In genomic region chr10:17143055-17143690, GRCh38 we compare ENCODE assay signal across 20 cellular contexts.
"Had no signal": no experiment of that assay in that cellular context is flagged by ENCODE, and none has a peak within 500 bp of the region (broad histone marks: within the 10 kb centered on the region; RNA-seq: fewer than 3 reads in every experiment).

No MANE protein-coding gene starts in this region.

- H3K4me1 ChIP-seq: pancreas, sigmoid colon had no signal

- H3K27me3 ChIP-seq: brain microvascular endothelial cell, pancreas, sigmoid colon, spleen, vagina had no signal

- H3K4me3 ChIP-seq: lung, pancreas, sigmoid colon, spleen, vagina had no signal

- DNase-seq: activated CD4-positive, alpha-beta T cell treated with anti-CD3 and anti-CD28 coated beads for 1 hour; activated CD4-positive, alpha-beta T cell treated with anti-CD3 and anti-CD28 coated beads, Interleukin-2, amount 50 U/mL, for 48 hours; activated naive CD4-positive, alpha-beta T cell treated with Interleukin-2 at 50 U/mL for 16 hours; activated naive CD8-positive, alpha-beta T cell treated with anti-CD3 and anti-CD28 coated beads, Interleukin-2, amount 10 ng/mL, durations not matched to agents 7 days and 5 days; brain microvascular endothelial cell; cortex of kidney; effector CD4-positive, alpha-beta T cell; natural killer cell; pancreas; sigmoid colon; spleen; stimulated activated CD4-positive, alpha-beta T cell treated with anti-CD3 and anti-CD28 coated beads, Interleukin-4, amount 100 ng/mL, for 4 hours; stimulated activated naive B cell treated with anti-CD40 and anti-IgM and Interleukin-4, amounts not matched to agents 10 μg/mL and 1 μg/mL and 100 μg/mL, for 72 hours; T-helper 2 cell; trophoblast cell; WERI-Rb-1 had no signal

- H3K27ac ChIP-seq: brain microvascular endothelial cell, pancreas, sigmoid colon, spleen, vagina, WERI-Rb-1 had no signal

- ATAC-seq: esophagus mucosa; left lobe of liver; natural killer cell; pancreas; stimulated activated naive B cell treated with anti-CD40 and anti-IgM and Interleukin-4, amounts not matched to agents 10 μg/mL and 1 μg/mL and 100 μg/mL, for 72 hours had no signal

- H3K36me3 ChIP-seq: brain microvascular endothelial cell, pancreas, sigmoid colon, spleen, vagina, WERI-Rb-1 had no signal

- H3K9me3 ChIP-seq: pancreas, sigmoid colon, vagina had no signal
